1 cellular context compared by ENCODE assay signal in genomic region chr1:54355931-54356679, GRCh38.
TF ChIP-seq lines count a peak whose summit lies in the region.

No MANE protein-coding gene starts in this region.

TF ChIP-seq in SK-N-SH treated with all-trans-retinoic acid at 6 μM for 48 hours, 23 proteins besides CTCF, POLR2A, EP300 and RAD21 (continued from another document):
- TF ChIP-seq, protein P1, sequence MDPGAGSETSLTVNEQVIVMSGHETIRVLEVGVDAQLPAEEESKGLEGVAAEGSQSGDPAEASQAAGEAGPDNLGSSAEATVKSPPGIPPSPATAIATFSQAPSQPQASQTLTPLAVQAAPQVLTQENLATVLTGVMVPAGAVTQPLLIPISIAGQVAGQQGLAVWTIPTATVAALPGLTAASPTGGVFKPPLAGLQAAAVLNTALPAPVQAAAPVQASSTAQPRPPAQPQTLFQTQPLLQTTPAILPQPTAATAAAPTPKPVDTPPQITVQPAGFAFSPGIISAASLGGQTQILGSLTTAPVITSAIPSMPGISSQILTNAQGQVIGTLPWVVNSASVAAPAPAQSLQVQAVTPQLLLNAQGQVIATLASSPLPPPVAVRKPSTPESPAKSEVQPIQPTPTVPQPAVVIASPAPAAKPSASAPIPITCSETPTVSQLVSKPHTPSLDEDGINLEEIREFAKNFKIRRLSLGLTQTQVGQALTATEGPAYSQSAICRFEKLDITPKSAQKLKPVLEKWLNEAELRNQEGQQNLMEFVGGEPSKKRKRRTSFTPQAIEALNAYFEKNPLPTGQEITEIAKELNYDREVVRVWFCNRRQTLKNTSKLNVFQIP (CRISPR knock-in tag; IDR thresholded peaks at IDR 0.05; ENCODE audit: borderline replicate concordance, low read depth), result no peak
- TF ChIP-seq RARB (CRISPR knock-in tag; IDR thresholded peaks at IDR 0.05) (no peak), PPARA (CRISPR knock-in tag; IDR thresholded peaks at IDR 0.05; ENCODE audit: borderline replicate concordance) (no peak), TCF4 (CRISPR knock-in tag; IDR thresholded peaks at IDR 0.05; ENCODE audit: borderline replicate concordance) (no peak), ZNF70 (CRISPR knock-in tag; IDR thresholded peaks at IDR 0.05) (no peak), TOX (CRISPR knock-in tag; IDR thresholded peaks at IDR 0.05; ENCODE audit: borderline replicate concordance) (no peak), SNAI2 (CRISPR knock-in tag; IDR thresholded peaks at IDR 0.05) (no peak), PATZ1 (CRISPR knock-in tag; IDR thresholded peaks at IDR 0.05; ENCODE audit: borderline replicate concordance) (no peak)
